Comparison of ENCODE assay signal across 12 cellular contexts in the genomic region with DNA sequence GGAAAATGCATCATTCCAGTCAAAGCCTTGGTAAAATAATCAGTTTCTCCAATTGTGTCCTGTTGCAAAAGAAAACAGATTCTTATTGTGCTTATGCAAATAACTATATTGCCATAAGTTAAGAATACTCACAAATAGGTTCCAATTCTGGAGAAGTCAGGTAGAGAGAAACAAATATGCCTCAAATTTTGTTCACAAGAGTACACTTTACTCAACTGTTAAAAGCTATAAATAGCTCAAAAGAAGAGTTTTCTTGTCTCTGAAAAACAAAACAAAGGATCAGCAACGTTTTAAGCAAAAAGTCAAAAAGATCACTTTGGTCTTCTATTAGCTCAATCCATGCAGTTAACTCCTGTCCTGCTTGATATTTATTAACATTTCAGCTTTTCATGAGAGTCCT. TPM values are rescaled to one million over a fixed set of nuclear protein-coding genes. Genes with fewer than 3 reads are reported as not detected.
"Had no signal": no experiment of that assay in that cellular context is flagged by ENCODE, and none has a peak within 500 bp of the region (broad histone marks: within the 10 kb centered on the region; RNA-seq: fewer than 3 reads in every experiment).

No MANE protein-coding gene starts in this region.

- FAIRE-seq: H1, H54, HepG2 had no signal

- H3K27ac ChIP-seq: HL-60, KMS-11 had no signal

- H3K4me2 ChIP-seq: GM23338, KMS-11 had no signal

- DNase-seq: H9, HCEC 1CT, HFFc6, Karpas-422, KBM-7 had no signal

- H3K4me3 ChIP-seq: GM23338 had no signal

- ATAC-seq: GM23338, HepG2 had no signal

RNA-seq across cellular contexts. Expression of gene SYTL5, which starts 21.9 kb away (rescaled TPM):
- total RNA-seq: HepG2 had no signal
- polyA plus RNA-seq: HepG2, IgD-negative memory B cell had no signal
